1 cellular context compared by ENCODE assay signal in the genomic region with DNA sequence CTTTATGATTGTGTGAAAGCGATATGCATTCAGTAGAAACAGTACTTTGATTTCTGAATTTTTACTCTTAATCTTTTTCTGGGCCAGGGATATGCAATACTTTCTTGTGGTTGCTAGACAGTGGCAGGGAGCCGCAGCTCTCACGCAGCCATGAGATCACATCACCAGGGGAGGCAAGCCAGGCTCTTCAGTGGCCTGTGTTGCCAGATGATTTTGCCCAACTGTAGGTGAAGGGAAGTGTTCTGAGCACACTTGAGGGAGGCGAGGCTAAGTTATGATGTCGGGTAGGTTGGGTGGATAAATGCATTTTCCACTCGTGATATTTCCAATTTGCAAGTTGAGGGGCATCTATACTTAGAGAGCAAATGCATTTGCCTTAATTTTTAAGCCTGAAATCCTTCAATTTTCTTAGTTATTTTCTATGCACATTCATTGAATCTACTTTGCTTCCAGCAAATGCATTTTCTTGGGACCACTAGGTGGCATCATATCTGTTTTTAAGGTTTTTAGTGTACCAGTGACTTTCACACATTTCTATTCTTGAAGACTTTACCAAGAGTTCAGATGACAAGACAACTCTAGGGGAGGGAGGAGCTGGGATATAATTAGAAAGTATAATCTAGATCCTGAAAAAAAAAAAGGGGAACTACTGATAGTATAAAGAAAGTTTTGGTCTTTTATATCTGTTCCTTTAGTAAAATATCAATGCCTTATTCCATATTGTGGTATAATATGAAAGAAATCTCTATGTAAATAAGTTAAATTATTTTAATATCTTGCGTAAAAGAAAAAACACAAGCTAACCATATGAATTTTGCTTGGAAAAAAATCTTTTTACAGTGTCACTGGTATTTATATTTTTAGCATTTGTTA.
TF ChIP-seq lines count a peak whose summit lies in the region.

No MANE protein-coding gene starts in this region.

TF ChIP-seq in WTC11, 78 proteins besides CTCF, POLR2A, EP300 and RAD21 (continued from another document):
- TF ChIP-seq ATF2 (CRISPR knock-in tag; IDR thresholded peaks at IDR 0.05; ENCODE audit: borderline replicate concordance, low read depth) (no peak), RORB (CRISPR knock-in tag; IDR thresholded peaks at IDR 0.05) (no peak), AFF4 (CRISPR knock-in tag; IDR thresholded peaks at IDR 0.05; ENCODE audit: borderline replicate concordance) (no peak), NR3C1 (CRISPR knock-in tag; conservative IDR thresholded peaks at IDR 0.05; ENCODE audit: low read depth) (no peak)
- TF ChIP-seq, protein P1, sequence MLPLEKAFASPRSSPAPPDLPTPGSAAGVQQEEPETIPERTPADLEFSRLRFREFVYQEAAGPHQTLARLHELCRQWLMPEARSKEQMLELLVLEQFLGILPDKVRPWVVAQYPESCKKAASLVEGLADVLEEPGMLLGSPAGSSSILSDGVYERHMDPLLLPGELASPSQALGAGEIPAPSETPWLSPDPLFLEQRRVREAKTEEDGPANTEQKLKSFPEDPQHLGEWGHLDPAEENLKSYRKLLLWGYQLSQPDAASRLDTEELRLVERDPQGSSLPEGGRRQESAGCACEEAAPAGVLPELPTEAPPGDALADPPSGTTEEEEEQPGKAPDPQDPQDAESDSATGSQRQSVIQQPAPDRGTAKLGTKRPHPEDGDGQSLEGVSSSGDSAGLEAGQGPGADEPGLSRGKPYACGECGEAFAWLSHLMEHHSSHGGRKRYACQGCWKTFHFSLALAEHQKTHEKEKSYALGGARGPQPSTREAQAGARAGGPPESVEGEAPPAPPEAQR (CRISPR knock-in tag; IDR thresholded peaks at IDR 0.05), result no peak
